In the genomic region with DNA sequence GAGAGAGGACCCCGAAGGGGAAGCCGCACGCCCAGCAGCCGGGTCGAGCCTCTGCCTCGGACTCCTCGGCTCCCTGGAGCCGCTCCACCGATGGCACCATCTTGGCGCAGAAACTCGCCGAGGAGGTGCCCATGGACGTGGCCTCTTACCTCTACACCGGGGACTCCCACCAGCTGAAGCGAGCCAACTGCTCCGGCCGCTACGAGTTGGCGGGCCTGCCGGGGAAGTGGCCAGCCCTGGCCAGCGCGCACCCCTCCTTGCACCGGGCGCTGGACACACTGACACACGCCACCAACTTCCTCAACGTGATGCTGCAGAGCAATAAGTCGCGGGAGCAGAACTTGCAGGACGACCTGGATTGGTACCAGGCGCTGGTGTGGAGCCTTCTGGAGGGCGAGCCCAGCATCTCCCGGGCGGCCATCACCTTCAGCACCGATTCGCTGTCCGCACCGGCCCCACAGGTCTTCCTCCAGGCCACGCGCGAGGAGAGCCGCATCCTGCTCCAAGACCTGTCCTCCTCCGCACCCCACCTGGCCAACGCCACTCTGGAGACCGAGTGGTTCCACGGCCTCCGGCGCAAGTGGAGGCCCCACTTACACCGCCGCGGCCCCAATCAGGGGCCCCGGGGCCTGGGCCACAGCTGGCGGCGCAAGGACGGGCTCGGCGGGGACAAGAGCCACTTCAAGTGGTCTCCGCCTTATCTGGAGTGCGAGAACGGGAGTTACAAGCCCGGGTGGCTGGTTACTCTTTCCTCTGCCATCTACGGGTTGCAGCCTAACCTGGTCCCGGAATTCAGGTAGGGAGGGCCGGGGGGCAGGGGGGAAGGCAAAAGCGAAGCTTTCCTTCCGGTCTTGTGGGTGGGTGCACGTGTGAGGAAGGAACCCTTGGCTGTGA, we compare ENCODE assay signal across 9 cellular contexts. TPM values are rescaled to one million over a fixed set of nuclear protein-coding genes. Genes with fewer than 3 reads are reported as not detected.
DNase-seq lines count a peak whose midpoint lies in the region; ATAC-seq and TF ChIP-seq lines count a peak whose summit lies in the region.
"Had no signal": no experiment of that assay in that cellular context is flagged by ENCODE, and none has a peak within 500 bp of the region (broad histone marks: within the 10 kb centered on the region; RNA-seq: fewer than 3 reads in every experiment).

No MANE protein-coding gene starts in this region.

- DNase-seq in T47D (ENCODE audit: low read depth in 1 of 2, low spot score in 1 of 2) (peak; percentile 19 to 71), MCF 10A (ENCODE audit: unreplicated experiment) (no peak), left kidney (ENCODE audit: low read depth, low spot score) (peak; percentile 84), upper lobe of right lung (peak; percentile 66), activated gamma-delta T cell (lab: John Stamatoyannopoulos, UW) (no peak), NCI-H1694 (lab: John Stamatoyannopoulos, UW) (no peak)
- DNase-seq: activated T-cell treated with anti-CD3 and anti-CD28 coated beads, Interleukin-2, amount 50 U/mL, for 48 hours had no signal

- H3K36me3 Mint-ChIP-seq in MCF 10A (ENCODE audit: insufficient read depth, unreplicated experiment), result no peaks in the 10 kb centered on the region

- ATAC-seq in upper lobe of right lung, result peak; percentile 45
- ATAC-seq in GM18520 (IDR thresholded peaks at IDR 0.05; ENCODE audit: unreplicated experiment), result no peak

- H3K27ac ChIP-seq in angular gyrus (ENCODE audit: low read depth, low read length) (peak overlapping the region; percentile 19), upper lobe of right lung (no peak overlapping the region)

- H3K4me3 ChIP-seq in upper lobe of right lung, result peak overlapping the region; percentile 53

- H3K27me3 Mint-ChIP-seq in MCF 10A (ENCODE audit: insufficient read depth, unreplicated experiment), result peaks cover 78% of the 10 kb centered on the region

- no peak overlapping the region for H3K27ac Mint-ChIP-seq in MCF 10A (ENCODE audit: low read depth, unreplicated experiment)

- TF ChIP-seq CTCF in MCF 10A (IDR thresholded peaks at IDR 0.05; ENCODE audit: unreplicated experiment), result no peak
- no peak for TF ChIP-seq CTCF in upper lobe of right lung (IDR thresholded peaks at IDR 0.05)

- no peaks in the 10 kb centered on the region for H3K9me3 ChIP-seq in upper lobe of right lung

- CTCF ChIA-PET in MCF 10A (lab: Yijun Ruan, JAX), result interaction anchor here (0.7 kb wide), 1 partner anchor 12 kb away, joined by 3 read pairs; no protein-coding TSS in a partner anchor

- POLR2A ChIA-PET in MCF 10A (lab: Yijun Ruan, JAX), result no interaction called here

- peaks cover 9% of the 10 kb centered on the region for H3K4me1 ChIP-seq in upper lobe of right lung

- no peaks in the 10 kb centered on the region for H3K36me3 ChIP-seq in upper lobe of right lung

- no TSS peak for BruUV-seq in MCF 10A (replicated peaks; lab: Mats Ljungman, UMichigan)

- H3K9me3 Mint-ChIP-seq in MCF 10A (ENCODE audit: unreplicated experiment), result no peaks in the 10 kb centered on the region

- H3K27me3 ChIP-seq in upper lobe of right lung, result peaks cover 51% of the 10 kb centered on the region

- H3K4me1 Mint-ChIP-seq in MCF 10A (ENCODE audit: insufficient read depth, unreplicated experiment), result no peaks in the 10 kb centered on the region

- intact Hi-C loops in MCF 10A (cut with micrococcal nuclease) (no loop called here), upper lobe of right lung (cut with DNase I) (no loop called here)

- in situ Hi-C loops in T47D (cut with HindIII; ENCODE audit: low pct_unique_long_range_greater_than_20kb, low sequenced_read_pairs), result no loop called here

- H3K4me3 Mint-ChIP-seq in MCF 10A (ENCODE audit: unreplicated experiment), result no peak overlapping the region

RNA-seq across cellular contexts. Expression of gene GPR158, which starts 1.0 kb away (rescaled TPM):
- total RNA-seq in MCF 10A (2022) (not detected in 2 replicates), upper lobe of right lung (not detected)

Comparison
In these comparisons a context has a peak if more than half of its experiments do, and no peak if none do; other contexts are left out.
1. DNase-seq: peak in T47D (2 of 2), left kidney (single experiment) and upper lobe of right lung (single experiment); none in MCF 10A (single experiment), activated gamma-delta T cell (single experiment) and NCI-H1694 (single experiment).